Comparison of ENCODE assay signal across 8 cellular contexts in genomic region chr19:17680235-17680722, GRCh38. TPM values are rescaled to one million over a fixed set of nuclear protein-coding genes. Genes with fewer than 3 reads are reported as not detected.
DNase-seq lines count a peak whose midpoint lies in the region; ATAC-seq and TF ChIP-seq lines count a peak whose summit lies in the region.

No MANE protein-coding gene starts in this region.

- TF ChIP-seq POLR2A in body of pancreas (IDR thresholded peaks at IDR 0.05) = no peak

- H3K27ac ChIP-seq in ACC112 (ENCODE audit: low read depth, low read length) (no peak overlapping the region), GM23248 (no peak overlapping the region), body of pancreas (peak overlapping the region in 1 of 4 donors; percentile 57)

- intact Hi-C loops in body of pancreas (cut with DNase I) = no loop called here

- ATAC-seq in body of pancreas = peak; percentile 68

- no peaks in the 10 kb centered on the region for H3K36me3 Mint-ChIP-seq in immature natural killer cell

- H3K9me3 Mint-ChIP-seq in immature natural killer cell = peaks cover 0 to 2% (median 0%) of the 10 kb centered on the region in 6 donors

- TF ChIP-seq CTCF in body of pancreas (IDR thresholded peaks at IDR 0.05) = no peak

- peaks cover 9% of the 10 kb centered on the region for H3K4me1 ChIP-seq in ACC112 (ENCODE audit: control insufficient read depth, insufficient read depth, low read length, unreplicated experiment)
- peaks cover 6% of the 10 kb centered on the region; the same call in 1 of the 2 replicates for H3K4me1 ChIP-seq in GM23248 (ENCODE audit: insufficient read depth)
- peaks cover 3% of the 10 kb centered on the region for H3K4me1 ChIP-seq in body of pancreas

- no peaks in the 10 kb centered on the region for H3F3A ChIP-seq in GM23248 (ENCODE audit: insufficient read depth)

- H2AFZ ChIP-seq in ACC112 (ENCODE audit: low read length, unreplicated experiment) (peak overlapping the region; percentile 25), GM23248 (0 out of 2 replicates have a peak overlapping the region, but pooled peaks have one; percentile 18)

- peaks cover 19 to 23% of the 10 kb centered on the region in 2 donors for H3K4me1 Mint-ChIP-seq in immature natural killer cell

- H3K79me2 ChIP-seq in ACC112 (ENCODE audit: control insufficient read depth, insufficient read depth, low read length, unreplicated experiment) (no peaks in the 10 kb centered on the region), GM23248 (ENCODE audit: insufficient read depth) (no peaks in the 10 kb centered on the region)

- H3K27me3 ChIP-seq in ACC112 (ENCODE audit: insufficient read depth, low read length) (no peaks in the 10 kb centered on the region), GM23248 (replicated peaks; ENCODE audit: insufficient read depth) (peaks cover 9% of the 10 kb centered on the region; the same call in 1 of the 2 replicates), body of pancreas (peaks cover 0 to 14% of the 10 kb centered on the region in 2 donors)

- no peaks in the 10 kb centered on the region for H3K9me3 ChIP-seq in GM23248 (ENCODE audit: low read depth)
- H3K9me3 ChIP-seq in body of pancreas = no peaks in the 10 kb centered on the region

- DNase-seq in GM23248 (peak; percentile 86), SW 1271 (lab: John Stamatoyannopoulos, UW) (peak; percentile 48 to 84), body of pancreas (peak; percentile 19 to 71 (median 56)), immature natural killer cell (peak; percentile 78 to 84 (median 81)), NCI-H1105 treated with DMSO at 0.1 percent for 48 hours (lab: John Stamatoyannopoulos, UW) (no peak), DMS 273 (lab: John Stamatoyannopoulos, UW; ENCODE audit: unreplicated experiment) (no peak)
- DNase-seq in stimulated activated CD4-positive, alpha-beta T cell treated with anti-CD3 and anti-CD28 coated beads, Interleukin-4, amount 100 ng/mL, for 1 hour = peak; percentile 27

- H3K27ac Mint-ChIP-seq in immature natural killer cell = peak overlapping the region in 5 of 6 donors; percentile 68 to 87 (median 83)

- in situ Hi-C loops in GM23248 (cut with MboI) = no loop called here

- H3K4me2 ChIP-seq in GM23248 (ENCODE audit: unreplicated experiment) = peak overlapping the region; percentile 57

- no peak overlapping the region for H3K9ac ChIP-seq in GM23248

- no peaks in the 10 kb centered on the region for H3K9me2 ChIP-seq in GM23248 (ENCODE audit: insufficient read depth)

- H3K4me3 ChIP-seq in ACC112 (ENCODE audit: low read depth, low read length) (peak overlapping the region; percentile 66; the same call in 1 of the 2 replicates), GM23248 (peak overlapping the region; percentile 53), body of pancreas (no peak overlapping the region)

- H3K4me3 Mint-ChIP-seq in immature natural killer cell = peak overlapping the region; percentile 74 to 88 (median 83)

- H4K20me1 ChIP-seq in GM23248 (ENCODE audit: insufficient read depth) = no peaks in the 10 kb centered on the region

- peaks cover 9 to 14% (median 13%) of the 10 kb centered on the region in 3 donors for H3K27me3 Mint-ChIP-seq in immature natural killer cell (ENCODE audit: low read depth in 3 of 3)

- 5 to 8% methylated on average over 35 to 37 of the region's 37 CpGs for WGBS in GM23248 (ENCODE audit: low coverage in 1 of 2, low lambda C conversion rate in 2 of 2, missing lambda C conversion rate in 2 of 2), 2 experiments
- WGBS in body of pancreas, 2 donors = 6 to 17% methylated on average over 6 to 33 of the region's 37 CpGs

- H3K36me3 ChIP-seq in ACC112 (ENCODE audit: insufficient read depth, low read length) (no peaks in the 10 kb centered on the region), GM23248 (ENCODE audit: low read depth) (no peaks in the 10 kb centered on the region), body of pancreas (replicated peaks in 1 of 2; ENCODE audit: insufficient read depth in 1 of 2, low read depth in 2 of 2) (no peaks in the 10 kb centered on the region)

RNA-seq across cellular contexts. Expression of gene UNC13A, which starts 7.9 kb away (rescaled TPM):
- under 0.01 and 0.11 TPM in 2 replicates for total RNA-seq in GM23248 (2014; rRNA removed; shearing (Covaris generic))
- polyA plus RNA-seq in GM23248 (2016; fragmentation: Nextera tagmentation; extraction: Ambion mirVana) (0.03 TPM in 2 replicates), immature natural killer cell (not detected)
- total RNA-seq in body of pancreas = 1 to 10 TPM; 1.3 to 2.6 TPM

RNA-seq across cellular contexts. Expression of gene MAP1S, which starts 39.0 kb away (rescaled TPM):
- total RNA-seq in GM23248 (2014; rRNA removed; shearing (Covaris generic)) = 20.4 and 37.1 TPM in 2 replicates
- 41.7 and 44.8 TPM in 2 replicates for polyA plus RNA-seq in GM23248 (2016; fragmentation: Nextera tagmentation; extraction: Ambion mirVana)
- total RNA-seq in body of pancreas = 10 to 100 TPM; 37.1 to 53.4 TPM
- 10 to 100 TPM; 14.7 to 51.5 (median 17.7) TPM for polyA plus RNA-seq in immature natural killer cell

Comparison
In these comparisons a context has a peak if more than half of its experiments do, and no peak if none do; other contexts are left out.
1. H3K4me3 ChIP-seq: peak in ACC112 (single experiment) and GM23248 (single experiment); none in body of pancreas (0 of 2).
2. DNase-seq: peak in GM23248 (single experiment), SW 1271 (2 of 2), body of pancreas (4 of 4), immature natural killer cell (3 of 3) and stimulated activated CD4-positive, alpha-beta T cell treated with anti-CD3 and anti-CD28 coated beads, Interleukin-4, amount 100 ng/mL, for 1 hour (single experiment); none in NCI-H1105 treated with DMSO at 0.1 percent for 48 hours (single experiment) and DMS 273 (single experiment).